Comparison of ENCODE assay signal across 8 cellular contexts in the genomic region with DNA sequence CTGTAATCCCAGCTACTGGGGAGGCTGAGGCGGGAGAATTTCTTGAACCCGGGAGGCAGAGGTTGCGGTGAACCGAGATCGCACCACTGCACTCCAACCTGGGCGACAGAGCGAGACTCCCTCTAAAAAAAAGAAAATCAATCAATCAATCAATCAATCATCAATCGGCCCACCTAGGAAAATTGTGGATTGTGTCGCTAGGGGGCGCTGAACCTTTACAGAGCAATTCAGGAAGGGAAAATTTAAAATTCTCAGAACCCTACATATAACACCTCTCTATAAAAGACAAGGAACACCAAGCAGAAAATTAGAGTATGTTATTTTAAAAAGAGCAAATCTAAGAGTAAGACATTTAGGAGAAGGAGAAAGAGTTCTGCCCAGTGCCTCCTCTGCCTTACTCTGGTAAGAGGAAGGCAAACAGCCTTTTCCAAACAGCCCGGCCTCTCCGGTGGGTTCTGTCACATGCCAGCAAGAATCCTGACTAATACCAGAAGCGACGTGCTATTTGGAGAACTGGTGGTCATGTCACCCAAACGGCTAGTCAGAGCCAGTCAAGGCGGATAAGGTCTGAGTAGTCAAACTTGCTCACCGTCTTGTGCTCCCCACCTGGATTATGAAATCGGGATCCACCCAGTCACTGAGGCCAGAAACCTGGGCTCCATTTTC. TPM values are rescaled to one million over a fixed set of nuclear protein-coding genes. Genes with fewer than 3 reads are reported as not detected.
DNase-seq lines count a peak whose midpoint lies in the region; TF ChIP-seq lines count a peak whose summit lies in the region.

No MANE protein-coding gene starts in this region.

- no peak overlapping the region for H3K4me2 ChIP-seq in OCI-LY3 (ENCODE audit: low read length)

- no peak overlapping the region for H3K9ac ChIP-seq in OCI-LY3 (ENCODE audit: low read length)

- no peak overlapping the region for H3K4me3 ChIP-seq in OCI-LY3 (ENCODE audit: low read length)

- no peaks in the 10 kb centered on the region for H3K27me3 ChIP-seq in OCI-LY3 (ENCODE audit: low read depth, low read length)

- no peak overlapping the region for H2AFZ ChIP-seq in OCI-LY3 (ENCODE audit: low read depth, low read length)

- DNase-seq in DMS 273 (lab: John Stamatoyannopoulos, UW; ENCODE audit: unreplicated experiment) (peak; percentile 68), DMS 273 treated with DMSO at 0.1 percent for 48 hours (lab: John Stamatoyannopoulos, UW) (no peak), glutamatergic neuron (peak; percentile 60), KG1 (lab: John Stamatoyannopoulos, UW) (no peak), hepatic stellate cell (ENCODE audit: low spot score) (no peak)
- DNase-seq in activated T-helper 2 cell treated with anti-CD3 and anti-CD28 coated beads, Interferon-gamma antibody, Interleukin-2, Interleukin-4, amounts not matched to agents 10 μg/mL and 5 μg/mL and 100 μg/mL, durations not matched to agents 14 hours and 24 hours and 36 hours (ENCODE audit: low spot score), result peak; percentile 40
- peak; percentile 36 to 59 (median 40) for DNase-seq in stimulated activated CD4-positive, alpha-beta T cell treated with anti-CD3 and anti-CD28 coated beads, Interleukin-1b, Interleukin-23, amount 100 ng/mL, for 24 hours (ENCODE audit: low read depth in 4 of 4, low spot score in 1 of 4)

- no peak overlapping the region for H3K27ac ChIP-seq in OCI-LY3 (ENCODE audit: low read length)

- intact Hi-C loops in activated T-helper 2 cell treated with anti-CD3 and anti-CD28 coated beads, Interferon-gamma antibody, Interleukin-2, Interleukin-4, amounts not matched to agents 10 μg/mL and 5 μg/mL and 100 μg/mL, durations not matched to agents 14 hours and 24 hours and 36 hours (cut with micrococcal nuclease), result loop anchor here (2.0 to 10.0 kb wide), 3 partner anchors 70 to 427 kb away; partner anchors contain the start of gene PIGZ

- peaks cover 9% of the 10 kb centered on the region for H3K4me1 Mint-ChIP-seq in activated T-helper 2 cell treated with anti-CD3 and anti-CD28 coated beads, Interferon-gamma antibody, Interleukin-2, Interleukin-4, amounts not matched to agents 10 μg/mL and 5 μg/mL and 100 μg/mL, durations not matched to agents 14 hours and 24 hours and 36 hours (ENCODE audit: low read depth)
- H3K4me1 Mint-ChIP-seq in glutamatergic neuron (ENCODE audit: low read depth, unreplicated experiment), result no peaks in the 10 kb centered on the region

- H3K4me3 Mint-ChIP-seq in activated T-helper 2 cell treated with anti-CD3 and anti-CD28 coated beads, Interferon-gamma antibody, Interleukin-2, Interleukin-4, amounts not matched to agents 10 μg/mL and 5 μg/mL and 100 μg/mL, durations not matched to agents 14 hours and 24 hours and 36 hours (ENCODE audit: low read depth), result no peak overlapping the region
- no peak overlapping the region for H3K4me3 Mint-ChIP-seq in glutamatergic neuron (ENCODE audit: unreplicated experiment)

- no peaks in the 10 kb centered on the region for H3K9me3 Mint-ChIP-seq in activated T-helper 2 cell treated with anti-CD3 and anti-CD28 coated beads, Interferon-gamma antibody, Interleukin-2, Interleukin-4, amounts not matched to agents 10 μg/mL and 5 μg/mL and 100 μg/mL, durations not matched to agents 14 hours and 24 hours and 36 hours
- H3K9me3 Mint-ChIP-seq in glutamatergic neuron (ENCODE audit: unreplicated experiment), result no peaks in the 10 kb centered on the region

- no peaks in the 10 kb centered on the region for H3K36me3 ChIP-seq in OCI-LY3 (replicated peaks; ENCODE audit: low read depth, low read length)

- TF ChIP-seq CTCF in OCI-LY3 (IDR thresholded peaks at IDR 0.05; ENCODE audit: low read depth, low read length) (peak; percentile 78), glutamatergic neuron (IDR thresholded peaks at IDR 0.05; ENCODE audit: partially characterized antibody, unreplicated experiment) (peak; percentile 88)

- H3K9me3 ChIP-seq in OCI-LY3 (ENCODE audit: insufficient read depth, low read length), result no peaks in the 10 kb centered on the region

- H3K36me3 Mint-ChIP-seq in activated T-helper 2 cell treated with anti-CD3 and anti-CD28 coated beads, Interferon-gamma antibody, Interleukin-2, Interleukin-4, amounts not matched to agents 10 μg/mL and 5 μg/mL and 100 μg/mL, durations not matched to agents 14 hours and 24 hours and 36 hours (ENCODE audit: low read depth), result no peaks in the 10 kb centered on the region
- H3K36me3 Mint-ChIP-seq in glutamatergic neuron (ENCODE audit: unreplicated experiment), result no peaks in the 10 kb centered on the region

- no peaks in the 10 kb centered on the region for H3K27me3 Mint-ChIP-seq in activated T-helper 2 cell treated with anti-CD3 and anti-CD28 coated beads, Interferon-gamma antibody, Interleukin-2, Interleukin-4, amounts not matched to agents 10 μg/mL and 5 μg/mL and 100 μg/mL, durations not matched to agents 14 hours and 24 hours and 36 hours (ENCODE audit: low read depth)
- H3K27me3 Mint-ChIP-seq in glutamatergic neuron (ENCODE audit: unreplicated experiment), result no peaks in the 10 kb centered on the region

- no peak overlapping the region for H3K27ac Mint-ChIP-seq in activated T-helper 2 cell treated with anti-CD3 and anti-CD28 coated beads, Interferon-gamma antibody, Interleukin-2, Interleukin-4, amounts not matched to agents 10 μg/mL and 5 μg/mL and 100 μg/mL, durations not matched to agents 14 hours and 24 hours and 36 hours
- H3K27ac Mint-ChIP-seq in glutamatergic neuron (ENCODE audit: unreplicated experiment), result no peak overlapping the region

- no peaks in the 10 kb centered on the region for H4K20me1 ChIP-seq in OCI-LY3 (ENCODE audit: insufficient read depth, low read length)

- H3K4me1 ChIP-seq in OCI-LY3 (ENCODE audit: low read length), result no peaks in the 10 kb centered on the region

- H3K79me2 ChIP-seq in OCI-LY3 (ENCODE audit: low read length), result no peaks in the 10 kb centered on the region

RNA-seq across cellular contexts. Expression of gene SMCO1, which starts 22.3 kb away (rescaled TPM):
- total RNA-seq in activated T-helper 2 cell treated with anti-CD3 and anti-CD28 coated beads, Interferon-gamma antibody, Interleukin-2, Interleukin-4, amounts not matched to agents 10 μg/mL and 5 μg/mL and 100 μg/mL, durations not matched to agents 14 hours and 24 hours and 36 hours, result not detected in 2 replicates
- total RNA-seq in glutamatergic neuron (ENCODE audit: unreplicated experiment), result not detected

RNA-seq across cellular contexts. Expression of gene WDR53, which starts 30.9 kb away (rescaled TPM):
- 16.5 and 17.4 TPM in 2 replicates for total RNA-seq in activated T-helper 2 cell treated with anti-CD3 and anti-CD28 coated beads, Interferon-gamma antibody, Interleukin-2, Interleukin-4, amounts not matched to agents 10 μg/mL and 5 μg/mL and 100 μg/mL, durations not matched to agents 14 hours and 24 hours and 36 hours
- total RNA-seq in glutamatergic neuron (ENCODE audit: unreplicated experiment), result 7.8 TPM

RNA-seq across cellular contexts. Expression of gene FBXO45, which starts 31.0 kb away (rescaled TPM):
- total RNA-seq in activated T-helper 2 cell treated with anti-CD3 and anti-CD28 coated beads, Interferon-gamma antibody, Interleukin-2, Interleukin-4, amounts not matched to agents 10 μg/mL and 5 μg/mL and 100 μg/mL, durations not matched to agents 14 hours and 24 hours and 36 hours, result 22.4 and 23.0 TPM in 2 replicates
- total RNA-seq in glutamatergic neuron (ENCODE audit: unreplicated experiment), result 15.6 TPM

RNA-seq across cellular contexts. Expression of gene RNF168, which starts 33.9 kb away (rescaled TPM):
- 36.3 and 37.2 TPM in 2 replicates for total RNA-seq in activated T-helper 2 cell treated with anti-CD3 and anti-CD28 coated beads, Interferon-gamma antibody, Interleukin-2, Interleukin-4, amounts not matched to agents 10 μg/mL and 5 μg/mL and 100 μg/mL, durations not matched to agents 14 hours and 24 hours and 36 hours
- 24.4 TPM for total RNA-seq in glutamatergic neuron (ENCODE audit: unreplicated experiment)

Comparison
In these comparisons a context has a peak if more than half of its experiments do, and no peak if none do; other contexts are left out.
1. DNase-seq: peak in DMS 273 (single experiment), activated T-helper 2 cell treated with anti-CD3 and anti-CD28 coated beads, Interferon-gamma antibody, Interleukin-2, Interleukin-4, amounts not matched to agents 10 μg/mL and 5 μg/mL and 100 μg/mL, durations not matched to agents 14 hours and 24 hours and 36 hours (single experiment), glutamatergic neuron (single experiment) and stimulated activated CD4-positive, alpha-beta T cell treated with anti-CD3 and anti-CD28 coated beads, Interleukin-1b, Interleukin-23, amount 100 ng/mL, for 24 hours (4 of 4); none in DMS 273 treated with DMSO at 0.1 percent for 48 hours (single experiment), KG1 (single experiment) and hepatic stellate cell (single experiment).